Comparison of ENCODE assay signal across 8 cellular contexts in the genomic region with DNA sequence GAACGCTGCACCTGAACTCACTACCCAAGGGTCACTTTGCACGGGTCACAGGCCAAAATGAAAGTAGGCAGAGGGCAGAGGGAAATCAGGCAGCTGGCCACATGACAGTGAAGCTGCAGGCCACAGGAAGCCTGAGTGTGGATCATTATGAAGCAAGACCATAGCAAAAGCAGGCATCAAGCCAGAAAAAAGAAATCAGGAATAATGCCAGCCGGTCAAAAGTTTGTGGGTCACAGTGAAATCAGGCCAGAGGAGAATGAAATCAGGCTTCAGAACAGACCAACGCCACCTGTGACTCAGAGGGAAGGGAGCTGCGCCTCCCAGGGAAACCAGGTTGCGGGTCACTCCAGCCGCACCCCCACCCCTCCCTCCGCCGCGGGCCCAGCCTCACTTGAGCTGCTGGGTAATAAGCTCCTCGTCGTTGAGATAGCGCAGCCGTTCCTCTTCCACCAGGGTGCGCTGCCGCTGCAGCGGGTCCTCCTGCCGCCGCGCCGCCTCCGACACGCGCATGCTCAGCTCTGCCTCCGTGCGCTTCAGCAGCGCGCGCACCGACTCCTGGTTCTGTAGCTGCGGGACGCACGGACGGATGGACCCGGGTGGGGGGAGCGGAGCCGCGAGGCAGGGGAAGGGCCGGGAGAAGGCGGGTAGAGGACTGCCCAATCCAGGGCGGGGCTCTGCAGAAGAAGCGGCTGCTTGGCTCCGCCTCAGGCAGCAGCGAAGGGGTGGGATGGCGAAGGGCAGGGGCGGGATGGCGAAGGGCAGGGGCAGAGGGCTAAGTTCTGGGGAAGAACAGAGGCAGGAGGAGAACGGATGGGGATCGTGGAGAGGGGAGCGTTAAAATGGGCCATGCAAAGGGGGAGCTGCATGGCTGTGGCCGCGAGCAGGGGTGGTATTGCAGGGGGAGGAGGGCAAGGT.
DNase-seq lines count a peak whose midpoint lies in the region; ATAC-seq lines count a peak whose summit lies in the region.

No MANE protein-coding gene starts in this region.

- DNase-seq in 8988T (peak; percentile 98), NCI-H524 (lab: John Stamatoyannopoulos, UW) (peak; percentile 93 to 96), kidney tubule cell (ENCODE audit: low spot score) (peak; percentile 94)
- DNase-seq in activated CD4-positive, alpha-beta T cell treated with anti-CD3 and anti-CD28 coated beads for 48 hours, result peak; percentile 93
- DNase-seq in stimulated activated CD4-positive, alpha-beta T cell treated with anti-CD3 and anti-CD28 coated beads, Interleukin-15, amount 100 ng/mL, for 24 hours, result peak; percentile 95

- peak; percentile 61 for ATAC-seq in GM18519 (IDR thresholded peaks at IDR 0.05; ENCODE audit: low FRiP score, unreplicated experiment)
- ATAC-seq in HG03457 (IDR thresholded peaks at IDR 0.05; ENCODE audit: unreplicated experiment), result peak; percentile 55

- H3K27ac ChIP-seq in cingulate gyrus (ENCODE audit: low read depth, low read length), result peak overlapping the region; percentile 85

Comparison
In these comparisons a context has a peak if more than half of its experiments do, and no peak if none do; other contexts are left out.
1. Peak in every context shown above with its lines: DNase-seq, ATAC-seq and H3K27ac ChIP-seq.